ENCODE assay signal across 19 cellular contexts in the genomic region with DNA sequence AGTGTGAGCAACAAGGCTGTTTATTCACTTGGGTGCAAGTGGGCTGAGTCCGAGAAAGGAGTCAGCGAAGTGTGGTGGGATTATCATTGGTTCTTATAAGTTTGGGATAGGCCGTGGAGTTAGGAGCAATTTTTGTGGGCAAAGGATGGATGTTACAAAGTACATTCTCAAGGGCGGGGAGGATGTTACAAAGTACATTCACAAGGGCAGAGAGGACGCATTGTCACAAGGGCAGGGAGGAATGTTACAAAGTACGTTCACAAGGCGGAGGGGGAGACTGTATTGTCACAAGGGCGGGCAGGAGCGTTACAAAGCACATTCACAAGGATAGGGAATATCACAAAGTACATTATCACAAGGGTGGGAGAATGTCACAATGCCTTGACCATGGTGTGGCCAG. TPM values are rescaled to one million over a fixed set of nuclear protein-coding genes. Genes with fewer than 3 reads are reported as not detected.
DNase-seq lines count a peak whose midpoint lies in the region; ATAC-seq, FAIRE-seq and TF ChIP-seq lines count a peak whose summit lies in the region.
"Had no signal": no experiment of that assay in that cellular context is flagged by ENCODE, and none has a peak within 500 bp of the region (broad histone marks: within the 10 kb centered on the region; RNA-seq: fewer than 3 reads in every experiment).

No MANE protein-coding gene starts in this region.

- CTCF ChIA-PET in activated CD8-positive, alpha-beta T cell treated with anti-CD3 and anti-CD28 coated beads for 36 hours (lab: Charles Lee): interaction anchor here (1.6 to 4.4 kb wide), 2 partner anchors 13 to 34 kb away, joined by 8 to 44 read pairs; no protein-coding TSS in a partner anchor
- CTCF ChIA-PET in activated CD8-positive, alpha-beta T cell treated with anti-CD3 and anti-CD28 coated beads, Interleukin-2, amount 10 ng/mL, durations not matched to agents 7 days and 5 days (lab: Charles Lee): no interaction called here
- CTCF ChIA-PET in H1 (lab: Charles Lee; ENCODE audit: partially characterized antibody): interaction anchor here (0.6 to 6.0 kb wide), 4 partner anchors 12 to 192 kb away, joined by 3 to 43 read pairs (median 3); a partner anchor contains a TSS

- H4K5ac ChIP-seq in H1 (ENCODE audit: insufficient read length, low read depth, low read length): no peak overlapping the region

- H3K9ac ChIP-seq in H1 (replicated peaks in 1 of 4; ENCODE audit: extremely low read depth in 1 of 4, low read depth in 3 of 4, low read length in 3 of 4) (no peak overlapping the region), neuronal stem cell (ENCODE audit: low read depth, low read length, poor library complexity) (no peak overlapping the region)

- H3K27ac ChIP-seq in H1 (ENCODE audit: low read depth, low read length) (no peak overlapping the region; the same call in 1 of the 2 replicates), neuronal stem cell (replicated peaks; ENCODE audit: low read length) (no peak overlapping the region), foreskin keratinocyte (no peak overlapping the region)
- H3K27ac ChIP-seq: 22Rv1 had no signal

- H2AFZ ChIP-seq in H1 (ENCODE audit: low read length) (peak overlapping the region; percentile 50; the same call in 1 of the 2 replicates), neuronal stem cell (ENCODE audit: low read length) (peak overlapping the region; percentile 47)

- H4K8ac ChIP-seq in H1 (ENCODE audit: extremely low read depth, insufficient read depth, low read length) (no peak overlapping the region), neuronal stem cell (ENCODE audit: low read depth, low read length) (no peak overlapping the region)

- no peak for TF ChIP-seq POLR2A in H1 (IDR thresholded peaks at IDR 0.05; ENCODE audit: control extremely low read depth in 1 of 2, low read depth in 2 of 2, low read length in 2 of 2)

- H3K56ac ChIP-seq in H1 (replicated peaks; ENCODE audit: insufficient read length, low read depth, low read length): no peak overlapping the region

- H2BK20ac ChIP-seq in H1 (ENCODE audit: low read length): peak overlapping the region; percentile 51; the same call in 1 of the 2 replicates

- H3K14ac ChIP-seq in H1 (ENCODE audit: insufficient read length) (no peak overlapping the region), neuronal stem cell (ENCODE audit: low read length) (no peak overlapping the region)

- H3K79me1 ChIP-seq in H1 (ENCODE audit: low read depth, low read length) (no peaks in the 10 kb centered on the region), neuronal stem cell (ENCODE audit: low read depth, low read length) (no peaks in the 10 kb centered on the region)

- H3K18ac ChIP-seq in H1 (ENCODE audit: extremely low read depth, low read length) (peak overlapping the region; percentile 62), neuronal stem cell (ENCODE audit: low read length) (no peak overlapping the region)

- intact Hi-C loops in activated CD8-positive, alpha-beta T cell treated with anti-CD3 and anti-CD28 coated beads for 36 hours (cut with micrococcal nuclease): loop anchor here (10.0 kb wide), 2 partner anchors 247 to 657 kb away; a partner anchor contains a TSS

- H4K91ac ChIP-seq in H1 (replicated peaks; ENCODE audit: insufficient read length, low read length): peak overlapping the region; percentile 1
- no peak overlapping the region for H4K91ac ChIP-seq in neuronal stem cell (ENCODE audit: low read depth, low read length, poor library complexity)

- H3K36me3 ChIP-seq in H1 (ENCODE audit: control insufficient read depth in 2 of 4, insufficient read depth in 4 of 4, low read length in 3 of 4) (no peaks in the 10 kb centered on the region), neuronal stem cell (replicated peaks in 1 of 2; ENCODE audit: control insufficient read depth in 2 of 2, insufficient read depth in 2 of 2, low read length in 2 of 2) (no peaks in the 10 kb centered on the region)

- H2BK15ac ChIP-seq in H1 (ENCODE audit: low read length) (peak overlapping the region; percentile 31; the same call in 1 of the 2 replicates), neuronal stem cell (ENCODE audit: low read length) (no peak overlapping the region)

- no peak overlapping the region for H3K4me3 ChIP-seq in H1 (ENCODE audit: extremely low read depth in 1 of 4, insufficient read depth in 2 of 4, low read depth in 3 of 4, low read length in 4 of 4)
- no peak overlapping the region for H3K4me3 ChIP-seq in neuronal stem cell (ENCODE audit: low read length in 2 of 2)
- no peak overlapping the region for H3K4me3 ChIP-seq in foreskin fibroblast (ENCODE audit: low read depth in 1 of 2, low read length in 2 of 2)

- H3K27ac Mint-ChIP-seq in activated CD8-positive, alpha-beta T cell treated with anti-CD3 and anti-CD28 coated beads for 36 hours: peak overlapping the region; percentile 2
- no peak overlapping the region for H3K27ac Mint-ChIP-seq in activated CD8-positive, alpha-beta T cell treated with anti-CD3 and anti-CD28 coated beads, Interleukin-2, amount 10 ng/mL, durations not matched to agents 7 days and 5 days
- H3K27ac Mint-ChIP-seq: B cell had no signal

- FAIRE-seq in H1 (lab: Jason Lieb, UNC): no peak

- H3K4me1 ChIP-seq in H1 (replicated peaks in 1 of 4; ENCODE audit: control insufficient read depth in 3 of 4, insufficient read depth in 4 of 4, low read length in 3 of 4) (peaks cover 0 to 4% (median 2%) of the 10 kb centered on the region in 4 experiments; a peak in 3 of 7 replicates), neuronal stem cell (ENCODE audit: control insufficient read depth in 2 of 2, insufficient read depth in 1 of 2, low read depth in 1 of 2, low read length in 2 of 2) (no peaks in the 10 kb centered on the region), foreskin keratinocyte (no peaks in the 10 kb centered on the region)

- H3K9me3 Mint-ChIP-seq in activated CD8-positive, alpha-beta T cell treated with anti-CD3 and anti-CD28 coated beads for 36 hours: no peaks in the 10 kb centered on the region
- H3K9me3 Mint-ChIP-seq in activated CD8-positive, alpha-beta T cell treated with anti-CD3 and anti-CD28 coated beads, Interleukin-2, amount 10 ng/mL, durations not matched to agents 7 days and 5 days (ENCODE audit: insufficient read depth): no peaks in the 10 kb centered on the region
- H3K9me3 Mint-ChIP-seq: CD4-positive, CD25-positive, alpha-beta regulatory T cell had no signal

- peaks cover 12% of the 10 kb centered on the region for H3K27me3 Mint-ChIP-seq in activated CD8-positive, alpha-beta T cell treated with anti-CD3 and anti-CD28 coated beads for 36 hours
- H3K27me3 Mint-ChIP-seq in activated CD8-positive, alpha-beta T cell treated with anti-CD3 and anti-CD28 coated beads, Interleukin-2, amount 10 ng/mL, durations not matched to agents 7 days and 5 days (ENCODE audit: low read depth): peaks cover 11% of the 10 kb centered on the region
- H3K27me3 Mint-ChIP-seq: B cell had no signal

- H3K4me2 ChIP-seq in H1 (ENCODE audit: insufficient read depth in 1 of 2, low read depth in 2 of 2, low read length in 2 of 2) (no peak overlapping the region), neuronal stem cell (ENCODE audit: insufficient read depth, low read length, poor library complexity, severe bottlenecking) (no peak overlapping the region)

- no peak overlapping the region for H3K4me3 Mint-ChIP-seq in activated CD8-positive, alpha-beta T cell treated with anti-CD3 and anti-CD28 coated beads for 36 hours
- no peak overlapping the region for H3K4me3 Mint-ChIP-seq in activated CD8-positive, alpha-beta T cell treated with anti-CD3 and anti-CD28 coated beads, Interleukin-2, amount 10 ng/mL, durations not matched to agents 7 days and 5 days
- H3K4me3 Mint-ChIP-seq: B cell had no signal

- no peak for TF ChIP-seq RAD21 in H1 (IDR thresholded peaks at IDR 0.05 in 1 of 2, conservative IDR thresholded peaks at IDR 0.05 in 1 of 2; ENCODE audit: low read depth in 2 of 2, low read length in 2 of 2)

- WGBS in H1 (ENCODE audit: extremely low coverage in 1 of 2, insufficient coverage in 1 of 2, insufficient read length in 1 of 2, insufficient replicate concordance in 2 of 2, low coverage in 1 of 2, low lambda C conversion rate in 2 of 2, missing lambda C conversion rate in 1 of 2), 2 experiments: 92% methylated on average over 9 of the region's 9 CpGs; no CpG with 5 or more reads in 1 of the 2 experiments
- no CpG with 5 or more reads among the region's 9 CpGs for WGBS in neuronal stem cell (ENCODE audit: extremely low coverage in 2 of 2, insufficient read length in 2 of 2, insufficient replicate concordance in 1 of 2), 2 donors

- no peaks in the 10 kb centered on the region for H4K20me1 ChIP-seq in H1 (replicated peaks in 1 of 2; ENCODE audit: control insufficient read depth in 1 of 2, insufficient read depth in 2 of 2, low read length in 2 of 2)

- POLR2A ChIA-PET in activated CD8-positive, alpha-beta T cell treated with anti-CD3 and anti-CD28 coated beads for 36 hours (lab: Charles Lee): no interaction called here
- POLR2A ChIA-PET in activated CD8-positive, alpha-beta T cell treated with anti-CD3 and anti-CD28 coated beads, Interleukin-2, amount 10 ng/mL, durations not matched to agents 7 days and 5 days (lab: Charles Lee): interaction anchor here (1.4 kb wide), 1 partner anchor 34 kb away, joined by 4 read pairs; no protein-coding TSS in a partner anchor
- POLR2A ChIA-PET in H1 (lab: Charles Lee; ENCODE audit: partially characterized antibody): no interaction called here

- no peak overlapping the region for H3K23ac ChIP-seq in H1 (ENCODE audit: insufficient read length)
- H3K23ac ChIP-seq in neuronal stem cell (ENCODE audit: low read depth, low read length, poor library complexity): no peak overlapping the region

- H2BK120ac ChIP-seq in H1 (replicated peaks; ENCODE audit: low read depth, low read length) (no peak overlapping the region), neuronal stem cell (ENCODE audit: low read depth, low read length) (no peak overlapping the region)

- peaks cover 17% of the 10 kb centered on the region for H3K4me1 Mint-ChIP-seq in activated CD8-positive, alpha-beta T cell treated with anti-CD3 and anti-CD28 coated beads for 36 hours (ENCODE audit: low read depth)
- H3K4me1 Mint-ChIP-seq in activated CD8-positive, alpha-beta T cell treated with anti-CD3 and anti-CD28 coated beads, Interleukin-2, amount 10 ng/mL, durations not matched to agents 7 days and 5 days (ENCODE audit: low read depth): peaks cover 31% of the 10 kb centered on the region

- peaks cover 5% of the 10 kb centered on the region; the same call in 1 of the 2 replicates for H3K23me2 ChIP-seq in H1 (ENCODE audit: low read depth, low read length)

- TF ChIP-seq CTCF in activated CD8-positive, alpha-beta T cell treated with anti-CD3 and anti-CD28 coated beads for 36 hours (IDR thresholded peaks at IDR 0.05): no peak
- TF ChIP-seq CTCF in H1 (IDR thresholded peaks at IDR 0.05; ENCODE audit: control extremely low read depth in 1 of 3, insufficient read depth in 1 of 3, low read depth in 1 of 3, low read length in 3 of 3) (no peak), foreskin fibroblast (IDR thresholded peaks at IDR 0.05; ENCODE audit: low read depth, low read length) (no peak), foreskin keratinocyte (conservative IDR thresholded peaks at IDR 0.05) (no peak)

- H3K9me3 ChIP-seq in H1 (ENCODE audit: insufficient read depth in 2 of 2, low read depth in 1 of 2, low read length in 1 of 2) (no peaks in the 10 kb centered on the region), neuronal stem cell (replicated peaks in 1 of 2; ENCODE audit: control insufficient read depth in 2 of 2, insufficient read depth in 1 of 2, low read depth in 1 of 2, low read length in 2 of 2) (no peaks in the 10 kb centered on the region)

- TF ChIP-seq EP300 in H1 (IDR thresholded peaks at IDR 0.05; ENCODE audit: borderline replicate concordance in 1 of 2, low read depth in 2 of 2, low read length in 2 of 2): no peak

- no peak for ATAC-seq in activated CD8-positive, alpha-beta T cell treated with anti-CD3 and anti-CD28 coated beads for 36 hours
- no peak for ATAC-seq in activated CD8-positive, alpha-beta T cell treated with anti-CD3 and anti-CD28 coated beads, Interleukin-2, amount 10 ng/mL, durations not matched to agents 7 days and 5 days
- ATAC-seq in foreskin keratinocyte: no peak

- DNase-seq in activated CD8-positive, alpha-beta T cell treated with anti-CD3 and anti-CD28 coated beads for 36 hours: no peak
- DNase-seq in activated CD8-positive, alpha-beta T cell treated with anti-CD3 and anti-CD28 coated beads, Interleukin-2, amount 10 ng/mL, durations not matched to agents 7 days and 5 days: no peak
- no peak for DNase-seq in H1 (ENCODE audit: low read depth in 1 of 2, low spot score in 2 of 2)
- DNase-seq in neuronal stem cell (ENCODE audit: low spot score): no peak
- DNase-seq in foreskin fibroblast: no peak
- no peak for DNase-seq in foreskin keratinocyte
- DNase-seq: CD4-positive, CD25-positive, alpha-beta regulatory T cell; COR-L47; DMS 273 treated with DMSO at 0.1 percent for 48 hours; GDM1; NCI-H1105 treated with DMSO at 0.1 percent for 48 hours; NCI-H1694 treated with DMSO at 0.1 percent for 48 hours; NCI-H2107; NCI-H510A; NCI-H748 treated with DMSO at 0.1 percent for 48 hours; NK-92 treated with Interleukin-12 subunit alpha and Interleukin-12 subunit beta, amount 100 ng/mL, for 24 hours; Right ventricle myocardium superior had no signal

- H3K27me3 ChIP-seq in H1 (replicated peaks in 1 of 4; ENCODE audit: control insufficient read depth in 3 of 4, extremely low read depth in 1 of 4, insufficient read depth in 3 of 4, low read length in 3 of 4) (no peaks in the 10 kb centered on the region), neuronal stem cell (ENCODE audit: control insufficient read depth in 3 of 3, insufficient read depth in 3 of 3, low read depth in 1 of 3, low read length in 3 of 3) (no peaks in the 10 kb centered on the region), foreskin keratinocyte (peaks cover 12% of the 10 kb centered on the region)

- H2BK12ac ChIP-seq in H1 (ENCODE audit: low read depth, low read length) (0 out of 2 replicates have a peak overlapping the region, but pooled peaks have one; percentile 75), neuronal stem cell (ENCODE audit: low read length) (no peak overlapping the region)

- H3K4ac ChIP-seq in H1 (replicated peaks; ENCODE audit: insufficient read length, low read depth, low read length) (no peak overlapping the region), neuronal stem cell (ENCODE audit: low read length) (no peak overlapping the region)

- no peaks in the 10 kb centered on the region for H3K36me3 Mint-ChIP-seq in activated CD8-positive, alpha-beta T cell treated with anti-CD3 and anti-CD28 coated beads for 36 hours (ENCODE audit: low read depth)
- H3K36me3 Mint-ChIP-seq in activated CD8-positive, alpha-beta T cell treated with anti-CD3 and anti-CD28 coated beads, Interleukin-2, amount 10 ng/mL, durations not matched to agents 7 days and 5 days (ENCODE audit: low read depth): peaks cover 5% of the 10 kb centered on the region
- H3K36me3 Mint-ChIP-seq: CD4-positive, CD25-positive, alpha-beta regulatory T cell had no signal

- no peaks in the 10 kb centered on the region for H3K79me2 ChIP-seq in H1 (ENCODE audit: control insufficient read depth in 1 of 2, insufficient read depth in 2 of 2, low read length in 2 of 2)

- H2AK5ac ChIP-seq in H1 (ENCODE audit: low read depth, low read length) (0 out of 2 replicates have a peak overlapping the region, but pooled peaks have one; percentile 53), neuronal stem cell (ENCODE audit: low read depth, low read length) (no peak overlapping the region)

- H2BK5ac ChIP-seq in H1 (ENCODE audit: low read depth, low read length) (peak overlapping the region; percentile 56; the same call in 1 of the 2 replicates), neuronal stem cell (ENCODE audit: low read length) (no peak overlapping the region)

RNA-seq across cellular contexts. Expression of a gene that starts 5.2 kb away (rescaled TPM):
- total RNA-seq in activated CD8-positive, alpha-beta T cell treated with anti-CD3 and anti-CD28 coated beads for 36 hours: 10 to 100 TPM; 76.5 to 82.2 TPM
- total RNA-seq in activated CD8-positive, alpha-beta T cell treated with anti-CD3 and anti-CD28 coated beads, Interleukin-2, amount 10 ng/mL, durations not matched to agents 7 days and 5 days: 10 to 100 TPM; 78.3 to 81.3 TPM
- total RNA-seq in H1 (2021; fragmentation: NEBNext Ultra II Directional; extraction: Animal tissue kit (Norgen Biotek cat#: 25700)): 107 TPM in 2 replicates
- 160 and 173 TPM in 2 replicates for polyA plus RNA-seq in H1 (2011; rRNA removed)
- polyA plus RNA-seq in H1 (2011; cell fraction: cytosol; rRNA removed): 145 TPM
- 139 TPM for polyA plus RNA-seq in H1 (2011; cell fraction: nucleus; rRNA removed)
- 74.7 to 91.0 TPM (median 88.0 TPM) in 4 replicates for polyA plus RNA-seq in H1 (2012, experiment 1 of 2)
- 75.9 TPM for polyA plus RNA-seq in H1 (2012, experiment 2 of 2)
- polyA plus RNA-seq in H1 (2013, experiment 1 of 2): 66.1 TPM
- 65.5 TPM for polyA plus RNA-seq in H1 (2013, experiment 2 of 2)
- polyA minus RNA-seq in H1 (2011; rRNA and poly(A)+ RNA removed): 169 and 202 TPM in 2 replicates
- 46.2 TPM for polyA minus RNA-seq in H1 (2011; cell fraction: cytosol; rRNA and poly(A)+ RNA removed)
- polyA minus RNA-seq in H1 (2011; cell fraction: nucleus; rRNA and poly(A)+ RNA removed): 65.6 TPM
- 63.8 TPM for polyA plus RNA-seq in neuronal stem cell (2013, experiment 1 of 2)
- 62.6 TPM for polyA plus RNA-seq in neuronal stem cell (2013, experiment 2 of 2)
- 66.7 and 67.8 TPM in 2 replicates for total RNA-seq in foreskin keratinocyte
- polyA plus RNA-seq in foreskin keratinocyte: 40.3 and 48.3 TPM in 2 replicates

RNA-seq across cellular contexts. Expression of a gene that starts 24.3 kb away (rescaled TPM):
- 10 to 100 TPM; 78.8 to 79.9 TPM for total RNA-seq in activated CD8-positive, alpha-beta T cell treated with anti-CD3 and anti-CD28 coated beads for 36 hours
- total RNA-seq in activated CD8-positive, alpha-beta T cell treated with anti-CD3 and anti-CD28 coated beads, Interleukin-2, amount 10 ng/mL, durations not matched to agents 7 days and 5 days: 10 to 100 TPM; 31.9 to 32.0 TPM
- 7.0 and 9.9 TPM in 2 replicates for total RNA-seq in H1 (2021; fragmentation: NEBNext Ultra II Directional; extraction: Animal tissue kit (Norgen Biotek cat#: 25700))
- polyA plus RNA-seq in H1 (2011; rRNA removed) (9.0 and 12.5 TPM in 2 replicates), foreskin keratinocyte (0.11 and 0.12 TPM in 2 replicates)
- polyA plus RNA-seq in H1 (2011; cell fraction: cytosol; rRNA removed): 22.1 TPM
- 186 TPM for polyA plus RNA-seq in H1 (2011; cell fraction: nucleus; rRNA removed)
- polyA plus RNA-seq in H1 (2012, experiment 1 of 2): 10.0 to 15.4 TPM (median 12.6 TPM) in 4 replicates
- 1.9 TPM for polyA plus RNA-seq in H1 (2012, experiment 2 of 2)
- polyA plus RNA-seq in H1 (2013, experiment 1 of 2): 5.7 TPM
- 3.7 TPM for polyA plus RNA-seq in H1 (2013, experiment 2 of 2)
- polyA minus RNA-seq in H1 (2011; rRNA and poly(A)+ RNA removed): 9.0 and 14.0 TPM in 2 replicates
- polyA minus RNA-seq in H1 (2011; cell fraction: cytosol; rRNA and poly(A)+ RNA removed): 11.4 TPM
- polyA minus RNA-seq in H1 (2011; cell fraction: nucleus; rRNA and poly(A)+ RNA removed): 37.6 TPM
- polyA plus RNA-seq in neuronal stem cell (2013, experiment 1 of 2): 2.6 TPM
- 2.8 TPM for polyA plus RNA-seq in neuronal stem cell (2013, experiment 2 of 2)
- total RNA-seq in foreskin keratinocyte: 0.25 and 0.99 TPM in 2 replicates
- polyA plus RNA-seq: CD4-positive, CD25-positive, alpha-beta regulatory T cell had no signal

RNA-seq across cellular contexts. Expression of a gene that starts 34.9 kb away (rescaled TPM):
- total RNA-seq in activated CD8-positive, alpha-beta T cell treated with anti-CD3 and anti-CD28 coated beads for 36 hours: 10 to 100 TPM; 13.6 to 14.0 TPM
- 10 to 100 TPM; 17.0 to 19.1 TPM for total RNA-seq in activated CD8-positive, alpha-beta T cell treated with anti-CD3 and anti-CD28 coated beads, Interleukin-2, amount 10 ng/mL, durations not matched to agents 7 days and 5 days
- total RNA-seq in H1 (2021; fragmentation: NEBNext Ultra II Directional; extraction: Animal tissue kit (Norgen Biotek cat#: 25700)): 14.3 and 17.1 TPM in 2 replicates
- polyA plus RNA-seq in H1 (2011; rRNA removed): 11.9 and 14.3 TPM in 2 replicates
- polyA plus RNA-seq in H1 (2011; cell fraction: cytosol; rRNA removed): 15.7 TPM
- 27.8 TPM for polyA plus RNA-seq in H1 (2011; cell fraction: nucleus; rRNA removed)
- polyA plus RNA-seq in H1 (2012, experiment 1 of 2): 14.8 to 18.8 TPM (median 17.9 TPM) in 4 replicates
- 14.5 TPM for polyA plus RNA-seq in H1 (2012, experiment 2 of 2)
- polyA plus RNA-seq in H1 (2013, experiment 1 of 2): 19.6 TPM
- 20.9 TPM for polyA plus RNA-seq in H1 (2013, experiment 2 of 2)
- 18.8 and 20.4 TPM in 2 replicates for polyA minus RNA-seq in H1 (2011; rRNA and poly(A)+ RNA removed)
- polyA minus RNA-seq in H1 (2011; cell fraction: cytosol; rRNA and poly(A)+ RNA removed): 10.9 TPM
- polyA minus RNA-seq in H1 (2011; cell fraction: nucleus; rRNA and poly(A)+ RNA removed): 19.4 TPM
- 11.9 TPM for polyA plus RNA-seq in neuronal stem cell (2013, experiment 1 of 2)
- 11.5 TPM for polyA plus RNA-seq in neuronal stem cell (2013, experiment 2 of 2)
- total RNA-seq in foreskin keratinocyte: 75.7 and 76.8 TPM in 2 replicates
- 70.9 and 74.5 TPM in 2 replicates for polyA plus RNA-seq in foreskin keratinocyte

RNA-seq across cellular contexts. Expression of a gene that starts 43.9 kb away (rescaled TPM):
- total RNA-seq in activated CD8-positive, alpha-beta T cell treated with anti-CD3 and anti-CD28 coated beads for 36 hours: 10 to 100 TPM; 64.8 to 67.0 TPM
- total RNA-seq in activated CD8-positive, alpha-beta T cell treated with anti-CD3 and anti-CD28 coated beads, Interleukin-2, amount 10 ng/mL, durations not matched to agents 7 days and 5 days: 10 to 100 TPM; 60.8 to 70.7 TPM
- total RNA-seq in H1 (2021; fragmentation: NEBNext Ultra II Directional; extraction: Animal tissue kit (Norgen Biotek cat#: 25700)): 69.2 and 69.8 TPM in 2 replicates
- polyA plus RNA-seq in H1 (2011; rRNA removed) (92.0 and 118 TPM in 2 replicates), foreskin keratinocyte (85.2 and 100.0 TPM in 2 replicates)
- polyA plus RNA-seq in H1 (2011; cell fraction: cytosol; rRNA removed): 94.5 TPM
- polyA plus RNA-seq in H1 (2011; cell fraction: nucleus; rRNA removed): 67.8 TPM
- polyA plus RNA-seq in H1 (2012, experiment 1 of 2): 57.4 to 64.6 TPM (median 60.1 TPM) in 4 replicates
- polyA plus RNA-seq in H1 (2012, experiment 2 of 2): 65.3 TPM
- 87.3 TPM for polyA plus RNA-seq in H1 (2013, experiment 1 of 2)
- polyA plus RNA-seq in H1 (2013, experiment 2 of 2): 87.8 TPM
- 190 and 194 TPM in 2 replicates for polyA minus RNA-seq in H1 (2011; rRNA and poly(A)+ RNA removed)
- 50.3 TPM for polyA minus RNA-seq in H1 (2011; cell fraction: cytosol; rRNA and poly(A)+ RNA removed)
- 57.3 TPM for polyA minus RNA-seq in H1 (2011; cell fraction: nucleus; rRNA and poly(A)+ RNA removed)
- polyA plus RNA-seq in neuronal stem cell (2013, experiment 1 of 2): 68.7 TPM
- polyA plus RNA-seq in neuronal stem cell (2013, experiment 2 of 2): 69.3 TPM
- 125 and 127 TPM in 2 replicates for total RNA-seq in foreskin keratinocyte
